ENCODE assay signal across 25 cellular contexts in genomic region chr4:8210631-8211030, GRCh38. TPM values are rescaled to one million over a fixed set of nuclear protein-coding genes. Genes with fewer than 3 reads are reported as not detected.
A peak's percentile ranks its signal among the peaks of the same experiment; 100 is the strongest.
DNase-seq lines count a peak whose midpoint lies in the region; ATAC-seq, FAIRE-seq and TF ChIP-seq lines count a peak whose summit lies in the region.
"Had no signal": no experiment of that assay in that cellular context is flagged by ENCODE, and none has a peak within 500 bp of the region (broad histone marks: within the 10 kb centered on the region; RNA-seq: fewer than 3 reads in every experiment).

No MANE protein-coding gene starts in this region.

- intact Hi-C loops in HepG2 (cut with micrococcal nuclease; ENCODE audit: unreplicated experiment) (no loop called here), right lobe of liver (cut with DNase I) (no loop called here), kidney (cut with DNase I) (no loop called here)

- CTCF ChIA-PET in HepG2 (lab: Yijun Ruan, JAX; ENCODE audit: low intra/inter-chr PET ratio, low total read pairs): no interaction called here

- H3K4me1 ChIP-seq in HepG2 (ENCODE audit: insufficient read depth, low read length) (no peaks in the 10 kb centered on the region), right lobe of liver (peaks cover 0 to 15% (median 6%) of the 10 kb centered on the region in 4 donors), kidney (ENCODE audit: control insufficient read depth in 1 of 2, insufficient read depth in 1 of 2, low read depth in 1 of 2, low read length in 2 of 2) (peaks cover 14 to 15% of the 10 kb centered on the region in 2 donors)

- H3K27ac ChIP-seq in HepG2 (ENCODE audit: extremely low read length, insufficient read depth, low read length) (no peak overlapping the region), right lobe of liver (no peak overlapping the region), kidney (ENCODE audit: low read depth in 2 of 2, low read length in 2 of 2) (peak overlapping the region in 1 of 2 donors; percentile 21)
- H3K27ac ChIP-seq: KMS-11 had no signal

- H3K4me2 ChIP-seq in HepG2 (ENCODE audit: low read depth, low read length): no peak overlapping the region
- H3K4me2 ChIP-seq: KMS-11 had no signal

- TF ChIP-seq RAD21 in HepG2 (CRISPR knock-in tag; IDR thresholded peaks at IDR 0.05): no peak
- no peak for TF ChIP-seq RAD21 in Ishikawa (IDR thresholded peaks at IDR 0.05; ENCODE audit: low read depth)

- DNase-seq in HepG2 (ENCODE audit: low spot score) (no peak), right lobe of liver (no peak), kidney (peak; percentile 50), D341Med (ENCODE audit: low spot score) (no peak), GDM1 (lab: John Stamatoyannopoulos, UW) (no peak)
- DNase-seq: ACHN, BE2C, Calu3, DMS 273 treated with DMSO at 0.1 percent for 48 hours, DMS53, DND-41, EL, GOT3, H7, HFFc6 had no signal

- H3K79me2 ChIP-seq in HepG2 (ENCODE audit: insufficient read depth, low read length): no peaks in the 10 kb centered on the region

- no peak for TF ChIP-seq CTCF in HepG2 (CRISPR knock-in tag; IDR thresholded peaks at IDR 0.05)
- TF ChIP-seq CTCF in right lobe of liver (IDR thresholded peaks at IDR 0.05): no peak
- TF ChIP-seq CTCF in kidney (IDR thresholded peaks at IDR 0.05; ENCODE audit: borderline replicate concordance, extremely low read depth, insufficient read depth): no peak

- H2AFZ ChIP-seq in HepG2 (ENCODE audit: low read length): no peak overlapping the region

- no peak overlapping the region for H3K4me3 ChIP-seq in HepG2 (replicated peaks in 1 of 3; ENCODE audit: insufficient read depth in 1 of 3, low read depth in 2 of 3, low read length in 3 of 3)
- no peak overlapping the region for H3K4me3 ChIP-seq in right lobe of liver
- no peak overlapping the region for H3K4me3 ChIP-seq in kidney (ENCODE audit: low read length in 2 of 2)

- in situ Hi-C loops in HepG2 (cut with HindIII; ENCODE audit: extremely low pct_ligation_motif_present, low pct_unique_long_range_greater_than_20kb): no loop called here

- POLR2A ChIA-PET in HepG2 (lab: Yijun Ruan, JAX): no interaction called here

- H3K9me3 ChIP-seq in HepG2 (ENCODE audit: low read length) (no peaks in the 10 kb centered on the region), right lobe of liver (no peaks in the 10 kb centered on the region), kidney (ENCODE audit: control insufficient read depth in 1 of 2, low read length in 2 of 2) (no peaks in the 10 kb centered on the region)
- H3K9me3 ChIP-seq: BE2C had no signal

- no peak for FAIRE-seq in HepG2 (lab: Jason Lieb, UNC)
- FAIRE-seq in kidney (lab: Jason Lieb, UNC): no peak
- FAIRE-seq: A204.1, GM12891, HTR-8/SVneo had no signal

- no peak overlapping the region for H3K9ac ChIP-seq in HepG2 (ENCODE audit: insufficient read depth, low read depth, low read length)
- no peak overlapping the region for H3K9ac ChIP-seq in kidney (ENCODE audit: low read length in 2 of 2)
- H3K9ac ChIP-seq: KMS-11 had no signal

- TF ChIP-seq EP300 in HepG2 (IDR thresholded peaks at IDR 0.05; ENCODE audit: low read depth in 2 of 2, low read length in 2 of 2): no peak
- TF ChIP-seq EP300 in HepG2 (CRISPR knock-in tag; IDR thresholded peaks at IDR 0.05; ENCODE audit: borderline replicate concordance): no peak
- TF ChIP-seq EP300 in Ishikawa (IDR thresholded peaks at IDR 0.05; ENCODE audit: borderline replicate concordance): no peak

- BruUV-seq in HepG2 (replicated peaks; lab: Mats Ljungman, UMichigan): no TSS peak

- no peaks in the 10 kb centered on the region for H3K27me3 ChIP-seq in HepG2 (ENCODE audit: control insufficient read depth in 1 of 2, insufficient read depth in 2 of 2, low read length in 2 of 2)
- no peaks in the 10 kb centered on the region for H3K27me3 ChIP-seq in right lobe of liver
- H3K27me3 ChIP-seq: BE2C had no signal

- H4K20me1 ChIP-seq in HepG2 (ENCODE audit: insufficient read depth, low read length): 0 out of 2 replicates have a peak, but pooled peaks cover 2% of the 10 kb centered on the region

- WGBS in HepG2 (ENCODE audit: low lambda C conversion rate): 85% methylated on average over 5 of the region's 5 CpGs
- no CpG with 5 or more reads among the region's 5 CpGs for WGBS in right lobe of liver (ENCODE audit: insufficient coverage, low coverage, low lambda C conversion rate, missing lambda C conversion rate)

- no peak for TF ChIP-seq POLR2A in HepG2 (IDR thresholded peaks at IDR 0.05; ENCODE audit: insufficient read depth in 1 of 2, low read depth in 2 of 2, low read length in 2 of 2)
- TF ChIP-seq POLR2A in right lobe of liver (IDR thresholded peaks at IDR 0.05): no peak

- H3K36me3 ChIP-seq in HepG2 (replicated peaks in 1 of 2; ENCODE audit: control insufficient read depth in 1 of 2, insufficient read depth in 2 of 2, low read length in 2 of 2) (peaks cover 25 to 54% of the 10 kb centered on the region in 2 experiments), right lobe of liver (peaks cover 0 to 13% (median 2%) of the 10 kb centered on the region in 4 donors), kidney (ENCODE audit: control insufficient read depth in 1 of 2, insufficient read depth in 2 of 2, low read length in 2 of 2) (peaks cover 21 to 25% of the 10 kb centered on the region in 2 donors)

- no peak for ATAC-seq in HepG2
- ATAC-seq in right lobe of liver: no peak
- ATAC-seq in GM18907 (IDR thresholded peaks at IDR 0.05; ENCODE audit: unreplicated experiment): no peak
- ATAC-seq: HCT116 had no signal

RNA-seq across cellular contexts. Expression of gene SH3TC1, which starts 11.5 kb away (rescaled TPM):
- total RNA-seq in HepG2 (2016; rRNA removed; fragmentation: Illumina TruSeq; extraction: Trizol) (10.1 and 14.9 TPM in 2 replicates), right lobe of liver (10 to 100 TPM; 13.2 to 48.0 (median 24.9) TPM), kidney (127 TPM)
- 1.8 and 3.0 TPM in 2 replicates for total RNA-seq in HepG2 (2016; cell fraction: cytosol; rRNA removed; fragmentation: Illumina TruSeq; extraction: Trizol; ENCODE audit: low read depth)
- 7.9 and 17.3 TPM in 2 replicates for total RNA-seq in HepG2 (2016; cell fraction: insoluble cytoplasmic fraction; rRNA removed; fragmentation: Illumina TruSeq; extraction: Trizol)
- total RNA-seq in HepG2 (2016; cell fraction: membrane; rRNA removed; fragmentation: Illumina TruSeq; extraction: Trizol): 5.6 and 6.2 TPM in 2 replicates
- total RNA-seq in HepG2 (2016; cell fraction: nucleus; rRNA removed; fragmentation: Illumina TruSeq; extraction: Trizol): 22.7 and 23.6 TPM in 2 replicates
- polyA plus RNA-seq in HepG2 (2011; rRNA removed) (21.8 and 27.0 TPM in 2 replicates), kidney (ENCODE audit: insufficient read depth, low read depth, low replicate concordance) (43.1 TPM)
- polyA plus RNA-seq in HepG2 (2011; cell fraction: cytosol; rRNA removed): 12.1 and 19.8 TPM in 2 replicates
- polyA plus RNA-seq in HepG2 (2011; cell fraction: nucleus; rRNA removed): 113 and 146 TPM in 2 replicates
- polyA plus RNA-seq in HepG2 (2012): 12.2 and 22.6 TPM in 2 replicates
- polyA plus RNA-seq in HepG2 (2016; cell fraction: cytosol; fragmentation: Illumina TruSeq; extraction: Trizol; ENCODE audit: low read depth): 1.3 and 1.5 TPM in 2 replicates
- 6.1 and 6.6 TPM in 2 replicates for polyA plus RNA-seq in HepG2 (2016; cell fraction: insoluble cytoplasmic fraction; fragmentation: Illumina TruSeq; extraction: Trizol; ENCODE audit: low read depth)
- polyA plus RNA-seq in HepG2 (2016; cell fraction: membrane; fragmentation: Illumina TruSeq; extraction: Trizol; ENCODE audit: low read depth): 2.1 and 2.8 TPM in 2 replicates
- polyA plus RNA-seq in HepG2 (2016; cell fraction: nucleus; fragmentation: Illumina TruSeq; extraction: Trizol; ENCODE audit: insufficient read depth, low read depth): 26.5 and 29.7 TPM in 2 replicates
- 12.4 and 67.5 TPM in 2 replicates for polyA minus RNA-seq in HepG2 (2011; rRNA and poly(A)+ RNA removed; ENCODE audit: low replicate concordance)
- polyA minus RNA-seq in HepG2 (2011; cell fraction: cytosol; rRNA and poly(A)+ RNA removed): 18.2 and 19.5 TPM in 2 replicates
- polyA minus RNA-seq in HepG2 (2011; cell fraction: nucleus; rRNA and poly(A)+ RNA removed): 76.5 and 77.0 TPM in 2 replicates
- total RNA-seq: G401 had no signal

RNA-seq across cellular contexts. Expression of gene ABLIM2, which starts 52.0 kb away (rescaled TPM):
- total RNA-seq in HepG2 (2016; rRNA removed; fragmentation: Illumina TruSeq; extraction: Trizol): 0.18 and 0.20 TPM in 2 replicates
- total RNA-seq in HepG2 (2016; cell fraction: cytosol; rRNA removed; fragmentation: Illumina TruSeq; extraction: Trizol; ENCODE audit: low read depth): not detected in 2 replicates
- total RNA-seq in HepG2 (2016; cell fraction: insoluble cytoplasmic fraction; rRNA removed; fragmentation: Illumina TruSeq; extraction: Trizol): not detected in 2 replicates
- not detected in 2 replicates for total RNA-seq in HepG2 (2016; cell fraction: membrane; rRNA removed; fragmentation: Illumina TruSeq; extraction: Trizol)
- not detected in 2 replicates for total RNA-seq in HepG2 (2016; cell fraction: nucleus; rRNA removed; fragmentation: Illumina TruSeq; extraction: Trizol)
- 0.37 and 0.42 TPM in 2 replicates for polyA plus RNA-seq in HepG2 (2011; rRNA removed)
- 0.35 and 0.46 TPM in 2 replicates for polyA plus RNA-seq in HepG2 (2011; cell fraction: cytosol; rRNA removed)
- 0.33 and 0.34 TPM in 2 replicates for polyA plus RNA-seq in HepG2 (2011; cell fraction: nucleus; rRNA removed)
- polyA plus RNA-seq in HepG2 (2012): 0.15 and 0.24 TPM in 2 replicates
- polyA plus RNA-seq in HepG2 (2016; cell fraction: cytosol; fragmentation: Illumina TruSeq; extraction: Trizol; ENCODE audit: low read depth): not detected in 2 replicates
- not detected in 2 replicates for polyA plus RNA-seq in HepG2 (2016; cell fraction: insoluble cytoplasmic fraction; fragmentation: Illumina TruSeq; extraction: Trizol; ENCODE audit: low read depth)
- 0.11 TPM in 1 of 2 replicates, not detected in the other for polyA plus RNA-seq in HepG2 (2016; cell fraction: membrane; fragmentation: Illumina TruSeq; extraction: Trizol; ENCODE audit: low read depth)
- not detected in 2 replicates for polyA plus RNA-seq in HepG2 (2016; cell fraction: nucleus; fragmentation: Illumina TruSeq; extraction: Trizol; ENCODE audit: insufficient read depth, low read depth)
- 2.2 and 7.6 TPM in 2 replicates for polyA minus RNA-seq in HepG2 (2011; rRNA and poly(A)+ RNA removed; ENCODE audit: low replicate concordance)
- polyA minus RNA-seq in HepG2 (2011; cell fraction: cytosol; rRNA and poly(A)+ RNA removed): 0.49 TPM in 1 of 2 replicates, not detected in the other
- polyA minus RNA-seq in HepG2 (2011; cell fraction: nucleus; rRNA and poly(A)+ RNA removed): 0.12 and 0.52 TPM in 2 replicates
- 1 to 10 TPM in 5 of 6 experiments, under 1 TPM in 1; 0.93 to 3.5 (median 2.3) TPM for total RNA-seq in right lobe of liver
- 23.3 TPM for total RNA-seq in kidney
- polyA plus RNA-seq in kidney (ENCODE audit: insufficient read depth, low read depth, low replicate concordance): 9.5 TPM
- polyA plus RNA-seq: CD14-positive monocyte had no signal

RNA-seq across cellular contexts. Expression of gene HTRA3, which starts 58.9 kb away (rescaled TPM):
- not detected in 2 replicates for total RNA-seq in HepG2 (2016; rRNA removed; fragmentation: Illumina TruSeq; extraction: Trizol)
- total RNA-seq in HepG2 (2016; cell fraction: cytosol; rRNA removed; fragmentation: Illumina TruSeq; extraction: Trizol; ENCODE audit: low read depth): not detected in 2 replicates
- total RNA-seq in HepG2 (2016; cell fraction: insoluble cytoplasmic fraction; rRNA removed; fragmentation: Illumina TruSeq; extraction: Trizol): 0.04 TPM in 1 of 2 replicates, not detected in the other
- not detected in 2 replicates for total RNA-seq in HepG2 (2016; cell fraction: membrane; rRNA removed; fragmentation: Illumina TruSeq; extraction: Trizol)
- total RNA-seq in HepG2 (2016; cell fraction: nucleus; rRNA removed; fragmentation: Illumina TruSeq; extraction: Trizol): not detected in 2 replicates
- 0.16 and 0.17 TPM in 2 replicates for polyA plus RNA-seq in HepG2 (2011; rRNA removed)
- 0.12 and 0.31 TPM in 2 replicates for polyA plus RNA-seq in HepG2 (2011; cell fraction: cytosol; rRNA removed)
- 0.12 and 0.19 TPM in 2 replicates for polyA plus RNA-seq in HepG2 (2011; cell fraction: nucleus; rRNA removed)
- not detected in 2 replicates for polyA plus RNA-seq in HepG2 (2012)
- 0.07 TPM in 1 of 2 replicates, not detected in the other for polyA plus RNA-seq in HepG2 (2016; cell fraction: cytosol; fragmentation: Illumina TruSeq; extraction: Trizol; ENCODE audit: low read depth)
- polyA plus RNA-seq in HepG2 (2016; cell fraction: insoluble cytoplasmic fraction; fragmentation: Illumina TruSeq; extraction: Trizol; ENCODE audit: low read depth): not detected in 2 replicates
- not detected in 2 replicates for polyA plus RNA-seq in HepG2 (2016; cell fraction: membrane; fragmentation: Illumina TruSeq; extraction: Trizol; ENCODE audit: low read depth)
- not detected in 2 replicates for polyA plus RNA-seq in HepG2 (2016; cell fraction: nucleus; fragmentation: Illumina TruSeq; extraction: Trizol; ENCODE audit: insufficient read depth, low read depth)
- polyA minus RNA-seq in HepG2 (2011; rRNA and poly(A)+ RNA removed; ENCODE audit: low replicate concordance): 0.18 and 0.47 TPM in 2 replicates
- polyA minus RNA-seq in HepG2 (2011; cell fraction: cytosol; rRNA and poly(A)+ RNA removed): not detected in 2 replicates
- polyA minus RNA-seq in HepG2 (2011; cell fraction: nucleus; rRNA and poly(A)+ RNA removed): not detected in 2 replicates
- total RNA-seq in right lobe of liver: 1 to 10 TPM in 3 of 6 experiments, under 1 TPM in 3; 0.32 to 1.6 (median 1.0) TPM
- total RNA-seq in kidney: 1.7 TPM
- 6.5 TPM for polyA plus RNA-seq in kidney (ENCODE audit: insufficient read depth, low read depth, low replicate concordance)
- total RNA-seq: Calu3; CD4-positive, alpha-beta memory T cell had no signal
- polyA plus RNA-seq: CD14-positive monocyte; CD4-positive, alpha-beta memory T cell had no signal
